Comparison of ENCODE assay signal across 12 cellular contexts in genomic region chr9:117645245-117645636, GRCh38. TPM values are rescaled to one million over a fixed set of nuclear protein-coding genes. Genes with fewer than 3 reads are reported as not detected.
DNase-seq lines count a peak whose midpoint lies in the region; ATAC-seq, FAIRE-seq and TF ChIP-seq lines count a peak whose summit lies in the region.
"Had no signal": no experiment of that assay in that cellular context is flagged by ENCODE, and none has a peak within 500 bp of the region (broad histone marks: within the 10 kb centered on the region; RNA-seq: fewer than 3 reads in every experiment).

No MANE protein-coding gene starts in this region.

- H3K4me1 Mint-ChIP-seq in CD14-positive monocyte (peaks cover 28% of the 10 kb centered on the region), WTC11 (peaks cover 6% of the 10 kb centered on the region), osteocyte (ENCODE audit: unreplicated experiment) (peaks cover 16% of the 10 kb centered on the region)

- H3K4me3 Mint-ChIP-seq in CD14-positive monocyte: no peak overlapping the region
- no peak overlapping the region for H3K4me3 Mint-ChIP-seq in WTC11
- no peak overlapping the region for H3K4me3 Mint-ChIP-seq in osteocyte (ENCODE audit: unreplicated experiment)
- H3K4me3 Mint-ChIP-seq: activated naive CD4-positive, alpha-beta T cell treated with anti-CD3 and anti-CD28 coated beads, Interleukin-2, amount 10 ng/mL, durations not matched to agents 7 days and 5 days had no signal

- peak overlapping the region in 5 of 7 donors; percentile 1 to 85 (median 48) for H3K27ac Mint-ChIP-seq in CD14-positive monocyte
- H3K27ac Mint-ChIP-seq in WTC11: no peak overlapping the region
- no peak overlapping the region for H3K27ac Mint-ChIP-seq in osteocyte (ENCODE audit: unreplicated experiment)
- H3K27ac Mint-ChIP-seq: activated naive CD4-positive, alpha-beta T cell treated with anti-CD3 and anti-CD28 coated beads, Interleukin-2, amount 10 ng/mL, durations not matched to agents 7 days and 5 days had no signal

- intact Hi-C loops in CD14-positive monocyte (cut with micrococcal nuclease): loop anchor here (5.0 to 10.0 kb wide), 2 partner anchors 130 to 132 kb away; no protein-coding TSS in a partner anchor
- intact Hi-C loops in right cardiac atrium (cut with DNase I): loop anchor here in 2 of 4 donors (10.0 kb wide), 2 partner anchors 130 to 140 kb away; no protein-coding TSS in a partner anchor

- DNase-seq in CD14-positive monocyte (ENCODE audit: low spot score) (no peak), WTC11 (ENCODE audit: low spot score) (no peak), right cardiac atrium (no peak), HTR-8/SVneo (ENCODE audit: insufficient read length, low spot score) (no peak), osteocyte (ENCODE audit: extremely low spot score, unreplicated experiment) (no peak)

- peak overlapping the region; percentile 50 for H2AFZ ChIP-seq in parathyroid adenoma

- no peaks in the 10 kb centered on the region for H3K9me3 ChIP-seq in right cardiac atrium (ENCODE audit: control insufficient read depth, low read length)
- no peaks in the 10 kb centered on the region for H3K9me3 ChIP-seq in parathyroid adenoma (ENCODE audit: control insufficient read depth, low read length)

- H3K36me3 ChIP-seq in parathyroid adenoma (ENCODE audit: control insufficient read depth, insufficient read depth, low read length): no peaks in the 10 kb centered on the region

- POLR2A ChIA-PET in WTC11 (lab: Charles Lee): no interaction called here

- CTCF ChIA-PET in WTC11 (lab: Charles Lee): interaction anchor here (1.0 to 1.3 kb wide), 4 partner anchors 99 to 158 kb away, joined by 3 to 4 read pairs (median 4); no protein-coding TSS in a partner anchor

- peak; percentile 18 for ATAC-seq in WTC11
- peak; percentile 66 to 76 for ATAC-seq in right cardiac atrium
- no peak for ATAC-seq in HG02642 (IDR thresholded peaks at IDR 0.05; ENCODE audit: poor library complexity, unreplicated experiment)
- no peak for ATAC-seq in GM19455 (IDR thresholded peaks at IDR 0.05; ENCODE audit: unreplicated experiment)

- peaks cover 3% of the 10 kb centered on the region for H3K4me1 ChIP-seq in right cardiac atrium (ENCODE audit: control insufficient read depth, insufficient read depth, low read length)
- no peaks in the 10 kb centered on the region for H3K4me1 ChIP-seq in parathyroid adenoma

- no peak overlapping the region for H3K9ac ChIP-seq in parathyroid adenoma

- H3K79me2 ChIP-seq in parathyroid adenoma: no peaks in the 10 kb centered on the region

- H3K27ac ChIP-seq in right cardiac atrium (ENCODE audit: low read length) (no peak overlapping the region), parathyroid adenoma (no peak overlapping the region)

- peaks cover 0 to 2% (median 0%) of the 10 kb centered on the region in 7 donors for H3K9me3 Mint-ChIP-seq in CD14-positive monocyte
- H3K9me3 Mint-ChIP-seq in WTC11: no peaks in the 10 kb centered on the region
- no peaks in the 10 kb centered on the region for H3K9me3 Mint-ChIP-seq in osteocyte (ENCODE audit: unreplicated experiment)
- H3K9me3 Mint-ChIP-seq: activated naive CD4-positive, alpha-beta T cell treated with anti-CD3 and anti-CD28 coated beads, Interleukin-2, amount 10 ng/mL, durations not matched to agents 7 days and 5 days had no signal

- H3K27me3 ChIP-seq in right cardiac atrium (ENCODE audit: control insufficient read depth, insufficient read depth) (no peaks in the 10 kb centered on the region), parathyroid adenoma (ENCODE audit: control insufficient read depth, insufficient read depth, low read length) (no peaks in the 10 kb centered on the region)

- H3K36me3 Mint-ChIP-seq in CD14-positive monocyte: no peaks in the 10 kb centered on the region
- no peaks in the 10 kb centered on the region for H3K36me3 Mint-ChIP-seq in WTC11
- no peaks in the 10 kb centered on the region for H3K36me3 Mint-ChIP-seq in osteocyte (ENCODE audit: unreplicated experiment)
- H3K36me3 Mint-ChIP-seq: activated naive CD4-positive, alpha-beta T cell treated with anti-CD3 and anti-CD28 coated beads, Interleukin-2, amount 10 ng/mL, durations not matched to agents 7 days and 5 days; naive thymus-derived CD4-positive, alpha-beta T cell had no signal

- no peak overlapping the region for H3K4me2 ChIP-seq in parathyroid adenoma (ENCODE audit: low read length)

- TF ChIP-seq CTCF in CD14-positive monocyte (IDR thresholded peaks at IDR 0.05) (no peak), WTC11 (IDR thresholded peaks at IDR 0.05) (no peak), parathyroid adenoma (IDR thresholded peaks at IDR 0.05) (no peak), osteocyte (IDR thresholded peaks at IDR 0.05) (no peak)

- WGBS in right cardiac atrium: 57% methylated on average over 3 of the region's 3 CpGs

- H3K27me3 Mint-ChIP-seq in CD14-positive monocyte (ENCODE audit: low read depth in 3 of 3): peaks cover 25 to 43% (median 34%) of the 10 kb centered on the region in 3 donors
- no peaks in the 10 kb centered on the region for H3K27me3 Mint-ChIP-seq in WTC11 (ENCODE audit: low read depth)
- peaks cover 26% of the 10 kb centered on the region for H3K27me3 Mint-ChIP-seq in osteocyte (ENCODE audit: unreplicated experiment)

- no peak for FAIRE-seq in HTR-8/SVneo (lab: Jason Lieb, UNC)
- FAIRE-seq: TTC549 had no signal

- H3K4me3 ChIP-seq in right cardiac atrium (ENCODE audit: low read length) (no peak overlapping the region), parathyroid adenoma (ENCODE audit: low read depth, low read length) (no peak overlapping the region)

TF ChIP-seq in WTC11, 78 proteins besides CTCF, POLR2A, EP300 and RAD21 (continues in another document):
- TF ChIP-seq HMGXB4 (CRISPR knock-in tag; IDR thresholded peaks at IDR 0.05) (no peak), TEAD1 (CRISPR knock-in tag; IDR thresholded peaks at IDR 0.05) (no peak), SOX15 (CRISPR knock-in tag; IDR thresholded peaks at IDR 0.05) (no peak), E2F5 (CRISPR knock-in tag; IDR thresholded peaks at IDR 0.05) (no peak), MYBL2 (CRISPR knock-in tag; IDR thresholded peaks at IDR 0.05) (no peak), ATF2 (CRISPR knock-in tag; IDR thresholded peaks at IDR 0.05; ENCODE audit: borderline replicate concordance, low read depth) (no peak), ZNF121 (CRISPR knock-in tag; IDR thresholded peaks at IDR 0.05) (no peak), ZNF232 (CRISPR knock-in tag; IDR thresholded peaks at IDR 0.05) (no peak)

RNA-seq across cellular contexts. Expression of gene TLR4, which starts 59.0 kb away (rescaled TPM):
- 100 to 1,000 TPM; 174 to 214 TPM for polyA plus RNA-seq in CD14-positive monocyte
- total RNA-seq in WTC11 (2021): 0.05 to 0.11 TPM (median 0.11 TPM) in 3 replicates
- 10 to 100 TPM; 16.3 to 20.5 (median 18.2) TPM for total RNA-seq in right cardiac atrium
- 3.8 TPM for polyA plus RNA-seq in right cardiac atrium
- 28.9 and 30.5 TPM in 2 replicates for total RNA-seq in osteocyte
- polyA plus RNA-seq: IMR-90 had no signal

Comparison
In these comparisons a context has a peak if more than half of its experiments do, and no peak if none do; other contexts are left out.
1. H3K27ac Mint-ChIP-seq: peak in CD14-positive monocyte (5 of 7); none in WTC11 (single experiment) and osteocyte (single experiment).
2. ATAC-seq: peak in WTC11 (single experiment) and right cardiac atrium (2 of 2); none in HG02642 (single experiment) and GM19455 (single experiment).
3. RNA of gene TLR4, which starts 59.0 kb away (total RNA-seq): 28.9 to 30.5 TPM in osteocyte and 16.3 to 20.5 TPM in right cardiac atrium; 0.05 to 0.11 TPM in WTC11; every median in the first group is over 10 times any median in the second.